Comparison of ENCODE assay signal across 18 cellular contexts in genomic region chr5:164188733-164189148, GRCh38.
DNase-seq lines count a peak whose midpoint lies in the region; ATAC-seq and TF ChIP-seq lines count a peak whose summit lies in the region.
"Had no signal": no experiment of that assay in that cellular context is flagged by ENCODE, and none has a peak within 500 bp of the region (broad histone marks: within the 10 kb centered on the region; RNA-seq: fewer than 3 reads in every experiment).

No MANE protein-coding gene starts in this region.

- ATAC-seq in left ventricle myocardium superior, result peak; percentile 95
- ATAC-seq: lower lobe of right lung had no signal

- intact Hi-C loops in left ventricle myocardium superior (cut with micrococcal nuclease) (no loop called here), testis (cut with DNase I; ENCODE audit: low total_unique reads) (no loop called here), transverse colon (cut with DNase I; ENCODE audit: low total_unique reads) (no loop called here)

- H3K4me3 Mint-ChIP-seq in activated naive CD4-positive, alpha-beta T cell treated with anti-CD3 and anti-CD28 coated beads, Interleukin-2, amount 10 ng/mL, durations not matched to agents 7 days and 5 days, result no peak overlapping the region
- H3K4me3 Mint-ChIP-seq: activated naive CD4-positive, alpha-beta T cell treated with anti-CD3 and anti-CD28 coated beads, Interleukin-2, amount 50 U/mL, for 24 hours; HFFc6 had no signal

- in situ Hi-C loops in transverse colon (cut with MboI; ENCODE audit: low pct_ligation_motif_present in 1 of 4, low pct_unique_long_range_greater_than_20kb in 1 of 4, low sequenced_read_pairs in 3 of 4), result no loop called here

- TF ChIP-seq EP300 in transverse colon (IDR thresholded peaks at IDR 0.05; ENCODE audit: low read depth), result no peak

- H3K27ac ChIP-seq in testis, result no peak overlapping the region
- H3K27ac ChIP-seq in transverse colon, result no peak overlapping the region
- H3K27ac ChIP-seq: 22Rv1, esophagus squamous epithelium, lower lobe of right lung, SJSA1, suprapubic skin had no signal

- no peaks in the 10 kb centered on the region for H3K27me3 ChIP-seq in testis
- no peaks in the 10 kb centered on the region for H3K27me3 ChIP-seq in transverse colon
- H3K27me3 ChIP-seq: esophagus squamous epithelium, SJSA1, suprapubic skin had no signal

- H3K4me1 Mint-ChIP-seq in activated naive CD4-positive, alpha-beta T cell treated with anti-CD3 and anti-CD28 coated beads, Interleukin-2, amount 10 ng/mL, durations not matched to agents 7 days and 5 days, result no peaks in the 10 kb centered on the region
- H3K4me1 Mint-ChIP-seq: activated naive CD4-positive, alpha-beta T cell treated with anti-CD3 and anti-CD28 coated beads, Interleukin-2, amount 50 U/mL, for 24 hours had no signal

- H3K36me3 ChIP-seq in testis (ENCODE audit: low read depth, missing control alignments) (no peaks in the 10 kb centered on the region), transverse colon (no peaks in the 10 kb centered on the region)
- H3K36me3 ChIP-seq: esophagus squamous epithelium, lower lobe of right lung, SJSA1, suprapubic skin had no signal

- peaks cover 1% of the 10 kb centered on the region for H3K9me3 Mint-ChIP-seq in activated naive CD4-positive, alpha-beta T cell treated with anti-CD3 and anti-CD28 coated beads, Interleukin-2, amount 10 ng/mL, durations not matched to agents 7 days and 5 days

- H3K4me1 ChIP-seq in testis (no peaks in the 10 kb centered on the region), transverse colon (peaks cover 0 to 11% (median 0%) of the 10 kb centered on the region in 4 donors)
- H3K4me1 ChIP-seq: esophagus squamous epithelium, lower lobe of right lung, SJSA1, suprapubic skin had no signal

- WGBS in testis, 2 donors, result 56 to 69% methylated on average over 4 of the region's 4 CpGs
- 62 to 71% methylated on average over 2 to 4 of the region's 4 CpGs for WGBS in transverse colon (ENCODE audit: low coverage in 1 of 2), 2 donors

- CTCF ChIA-PET in activated naive CD4-positive, alpha-beta T cell treated with anti-CD3 and anti-CD28 coated beads, Interleukin-2, amount 10 ng/mL, durations not matched to agents 7 days and 5 days (lab: Charles Lee), result no interaction called here

- H3K9me3 ChIP-seq in testis, result no peaks in the 10 kb centered on the region
- no peaks in the 10 kb centered on the region for H3K9me3 ChIP-seq in transverse colon
- H3K9me3 ChIP-seq: esophagus squamous epithelium, lower lobe of right lung, SJSA1 had no signal

- DNase-seq in NCI-H146 (lab: John Stamatoyannopoulos, UW), result peak; percentile 30
- DNase-seq in NCI-H146 treated with DMSO at 0.1 percent for 48 hours (lab: John Stamatoyannopoulos, UW; ENCODE audit: unreplicated experiment), result no peak
- DNase-seq in SW480 (ENCODE audit: low spot score), result peak; percentile 90
- no peak for DNase-seq in left ventricle myocardium superior
- DNase-seq in testis, result peak; percentile 32
- DNase-seq in stimulated activated CD4-positive, alpha-beta T cell treated with anti-CD3 and anti-CD28 coated beads, Interleukin-4, amount 100 ng/mL, for 24 hours, result no peak
- DNase-seq in activated naive CD4-positive, alpha-beta T cell treated with anti-CD3 and anti-CD28 coated beads, Interleukin-2, amount 10 ng/mL, durations not matched to agents 7 days and 5 days, result no peak
- DNase-seq in transverse colon, result no peak
- DNase-seq: esophagus squamous epithelium; HFFc6; lower lobe of right lung; NCI-H510A; nucleus accumbens; stimulated activated CD4-positive, alpha-beta T cell treated with anti-CD3 and anti-CD28 coated beads, Interleukin-12 subunit alpha, Interleukin-12 subunit beta, amount 100 ng/mL, for 4 hours had no signal

- H3K27me3 Mint-ChIP-seq in activated naive CD4-positive, alpha-beta T cell treated with anti-CD3 and anti-CD28 coated beads, Interleukin-2, amount 10 ng/mL, durations not matched to agents 7 days and 5 days, result no peaks in the 10 kb centered on the region
- H3K27me3 Mint-ChIP-seq: activated naive CD4-positive, alpha-beta T cell treated with anti-CD3 and anti-CD28 coated beads, Interleukin-2, amount 50 U/mL, for 24 hours had no signal

- TF ChIP-seq CTCF in testis (IDR thresholded peaks at IDR 0.05) (no peak), transverse colon (IDR thresholded peaks at IDR 0.05) (no peak)

- H3K4me3 ChIP-seq in testis (no peak overlapping the region), transverse colon (no peak overlapping the region)
- H3K4me3 ChIP-seq: esophagus squamous epithelium, lower lobe of right lung, SJSA1, suprapubic skin had no signal

- no peak overlapping the region for H3K27ac Mint-ChIP-seq in activated naive CD4-positive, alpha-beta T cell treated with anti-CD3 and anti-CD28 coated beads, Interleukin-2, amount 10 ng/mL, durations not matched to agents 7 days and 5 days
- H3K27ac Mint-ChIP-seq: activated naive CD4-positive, alpha-beta T cell treated with anti-CD3 and anti-CD28 coated beads, Interleukin-2, amount 50 U/mL, for 24 hours; HFFc6 had no signal

- H3K36me3 Mint-ChIP-seq in activated naive CD4-positive, alpha-beta T cell treated with anti-CD3 and anti-CD28 coated beads, Interleukin-2, amount 10 ng/mL, durations not matched to agents 7 days and 5 days, result no peaks in the 10 kb centered on the region
- H3K36me3 Mint-ChIP-seq: activated naive CD4-positive, alpha-beta T cell treated with anti-CD3 and anti-CD28 coated beads, Interleukin-2, amount 50 U/mL, for 24 hours had no signal

- TF ChIP-seq POLR2A in testis (IDR thresholded peaks at IDR 0.05), result no peak
- TF ChIP-seq POLR2A in transverse colon (IDR thresholded peaks at IDR 0.05), result no peak

Comparison
In these comparisons a context has a peak if more than half of its experiments do, and no peak if none do; other contexts are left out.
1. DNase-seq: peak in NCI-H146 (single experiment), SW480 (single experiment) and testis (single experiment); none in NCI-H146 treated with DMSO at 0.1 percent for 48 hours (single experiment), left ventricle myocardium superior (single experiment), stimulated activated CD4-positive, alpha-beta T cell treated with anti-CD3 and anti-CD28 coated beads, Interleukin-4, amount 100 ng/mL, for 24 hours (single experiment), activated naive CD4-positive, alpha-beta T cell treated with anti-CD3 and anti-CD28 coated beads, Interleukin-2, amount 10 ng/mL, durations not matched to agents 7 days and 5 days (single experiment) and transverse colon (single experiment).